17 cellular contexts compared by ENCODE assay signal in the genomic region with DNA sequence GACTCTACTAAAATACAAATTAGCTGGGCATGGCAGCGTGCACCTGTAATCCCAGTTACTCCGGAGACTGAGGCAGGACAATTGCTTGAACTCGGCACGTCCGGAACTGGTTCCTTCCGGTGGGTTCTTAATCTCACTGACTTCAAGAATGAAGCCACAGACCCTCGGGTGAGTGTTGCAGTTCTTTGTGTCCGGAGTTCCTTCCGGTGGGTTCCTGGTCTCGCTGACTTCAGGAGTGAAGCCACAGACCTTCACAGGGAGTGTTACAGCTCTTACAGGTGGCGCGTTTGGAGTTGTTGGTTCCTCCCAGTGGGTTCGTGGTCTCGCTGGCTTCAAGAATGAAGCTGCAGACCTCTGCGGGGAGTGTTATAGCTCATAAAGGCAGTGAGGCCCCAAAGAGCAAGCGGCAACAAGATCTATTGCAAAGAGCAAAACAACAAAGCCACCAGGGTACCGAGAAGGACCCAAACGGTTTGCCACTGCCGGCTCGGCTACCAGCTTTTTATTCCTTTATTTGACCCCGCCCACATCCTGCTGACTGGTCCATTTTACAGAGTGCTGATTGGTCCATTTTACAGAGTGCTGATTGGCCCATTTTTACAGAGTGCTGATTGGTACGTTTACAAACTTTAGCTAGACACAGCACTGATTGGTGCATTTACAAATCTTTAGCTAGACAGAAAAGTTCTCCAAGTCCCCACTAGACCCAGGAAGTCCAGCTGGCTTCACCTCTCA. TPM values are rescaled to one million over a fixed set of nuclear protein-coding genes. Genes with fewer than 3 reads are reported as not detected.
DNase-seq lines count a peak whose midpoint lies in the region; ATAC-seq and TF ChIP-seq lines count a peak whose summit lies in the region.
"Had no signal": no experiment of that assay in that cellular context is flagged by ENCODE, and none has a peak within 500 bp of the region (broad histone marks: within the 10 kb centered on the region; RNA-seq: fewer than 3 reads in every experiment).

No MANE protein-coding gene starts in this region.

- no peaks in the 10 kb centered on the region for H3K27me3 ChIP-seq in A673 (replicated peaks; ENCODE audit: insufficient read depth, low read depth, low read length, poor library complexity)
- H3K27me3 ChIP-seq in DND-41 (ENCODE audit: insufficient read depth, low read length, poor library complexity), result no peaks in the 10 kb centered on the region

- H3K79me2 ChIP-seq in DND-41 (ENCODE audit: insufficient read depth, low read length), result no peaks in the 10 kb centered on the region

- TF ChIP-seq CTCF in A673 (conservative IDR thresholded peaks at IDR 0.05; ENCODE audit: low read depth, low read length) (no peak), DND-41 (IDR thresholded peaks at IDR 0.05; ENCODE audit: borderline replicate concordance, extremely low read depth, low read length, poor library complexity, severe bottlenecking) (no peak)

- POLR2A ChIA-PET in A673 (lab: Charles Lee; ENCODE audit: low non-redundant PET), result interaction anchor here (0.6 kb wide), 1 partner anchor 47 kb away, joined by 3 read pairs; no protein-coding TSS in a partner anchor

- intact Hi-C loops in A673 (cut with micrococcal nuclease; ENCODE audit: unreplicated experiment), result no loop called here

- CTCF ChIA-PET in A673 (lab: Charles Lee), result no interaction called here

- H2AFZ ChIP-seq in DND-41 (ENCODE audit: low read depth, low read length), result no peak overlapping the region

- H3K9me3 ChIP-seq in A673 (ENCODE audit: low read depth, low read length, poor library complexity, severe bottlenecking), result no peaks in the 10 kb centered on the region
- no peaks in the 10 kb centered on the region for H3K9me3 ChIP-seq in DND-41 (ENCODE audit: insufficient read depth, low read length, severe bottlenecking)
- H3K9me3 ChIP-seq: suprapubic skin had no signal

- no TSS peak for BruUV-seq in A673 (replicated peaks; lab: Mats Ljungman, UMichigan)

- no peak overlapping the region for H3K4me2 ChIP-seq in DND-41 (ENCODE audit: insufficient read depth, low read length)

- H3K4me3 ChIP-seq in A673 (ENCODE audit: low read depth, low read length, poor library complexity, severe bottlenecking) (no peak overlapping the region), DND-41 (ENCODE audit: low read depth in 1 of 2, low read length in 2 of 2) (no peak overlapping the region)
- H3K4me3 ChIP-seq: SK-N-MC, suprapubic skin had no signal

- H3K36me3 ChIP-seq in A673 (ENCODE audit: insufficient read depth, low read length, poor library complexity, severe bottlenecking) (no peaks in the 10 kb centered on the region), DND-41 (ENCODE audit: insufficient read depth, low read length) (no peaks in the 10 kb centered on the region)
- H3K36me3 ChIP-seq: suprapubic skin had no signal

- no peak overlapping the region for H3K9ac ChIP-seq in DND-41 (ENCODE audit: low read depth, low read length)

- H3K27ac ChIP-seq in A673 (ENCODE audit: low read depth, low read length, poor library complexity, severe bottlenecking), result no peak overlapping the region
- H3K27ac ChIP-seq in DND-41 (ENCODE audit: low read length), result no peak overlapping the region; the same call in 1 of the 2 replicates
- H3K27ac ChIP-seq: SK-N-MC, suprapubic skin had no signal

- DNase-seq in A673 (ENCODE audit: low spot score) (peak; percentile 35), DND-41 (peak; percentile 62), mesenteric fat pad (ENCODE audit: low spot score) (peak; percentile 12), NCI-H1092 (lab: John Stamatoyannopoulos, UW) (no peak), NCI-H226 (no peak), HPDE6-E6E7 (ENCODE audit: extremely low spot score) (no peak), cerebellum (ENCODE audit: low spot score) (no peak)
- peak; percentile 65 for DNase-seq in activated CD8-positive, alpha-beta memory T cell treated with anti-CD3 and anti-CD28 coated beads, Interleukin-2, amount 50 U/mL, for 48 hours
- DNase-seq: anterior cingulate cortex; foreskin fibroblast; GF-D8; NCI-H2029 treated with DMSO at 0.1 percent for 48 hours; NK-92 treated with Interleukin-12 subunit alpha and Interleukin-12 subunit beta, amount 100 ng/mL, for 24 hours; retina had no signal

- ATAC-seq in DND-41 (ENCODE audit: insufficient read depth, low read depth), result peak; percentile 41

- no peaks in the 10 kb centered on the region for H4K20me1 ChIP-seq in DND-41 (ENCODE audit: insufficient read depth, low read length)

- H3K4me1 ChIP-seq in A673 (ENCODE audit: insufficient read depth, low read length, poor library complexity, severe bottlenecking), result peaks cover 5% of the 10 kb centered on the region
- peaks cover 20% of the 10 kb centered on the region for H3K4me1 ChIP-seq in DND-41 (ENCODE audit: insufficient read depth, low read length)

RNA-seq across cellular contexts. Expression of a gene that starts 28.6 kb away (rescaled TPM):
- total RNA-seq in A673 (2021) (not detected in 2 replicates), mesenteric fat pad (0.32 TPM), cerebellum (0.09 TPM)
- total RNA-seq: CD4-positive, alpha-beta T cell had no signal

RNA-seq across cellular contexts. Expression of a gene that starts 52.3 kb away (rescaled TPM):
- total RNA-seq in A673 (2021) (not detected in 2 replicates), mesenteric fat pad (not detected), cerebellum (not detected)
- total RNA-seq: CD4-positive, alpha-beta T cell; suprapubic skin had no signal

Comparison
In these comparisons a context has a peak if more than half of its experiments do, and no peak if none do; other contexts are left out.
1. DNase-seq: peak in A673 (single experiment), DND-41 (single experiment), activated CD8-positive, alpha-beta memory T cell treated with anti-CD3 and anti-CD28 coated beads, Interleukin-2, amount 50 U/mL, for 48 hours (single experiment) and mesenteric fat pad (single experiment); none in NCI-H1092 (single experiment), NCI-H226 (single experiment), HPDE6-E6E7 (single experiment) and cerebellum (single experiment).